ENCODE assay signal across 8 cellular contexts in the genomic region with DNA sequence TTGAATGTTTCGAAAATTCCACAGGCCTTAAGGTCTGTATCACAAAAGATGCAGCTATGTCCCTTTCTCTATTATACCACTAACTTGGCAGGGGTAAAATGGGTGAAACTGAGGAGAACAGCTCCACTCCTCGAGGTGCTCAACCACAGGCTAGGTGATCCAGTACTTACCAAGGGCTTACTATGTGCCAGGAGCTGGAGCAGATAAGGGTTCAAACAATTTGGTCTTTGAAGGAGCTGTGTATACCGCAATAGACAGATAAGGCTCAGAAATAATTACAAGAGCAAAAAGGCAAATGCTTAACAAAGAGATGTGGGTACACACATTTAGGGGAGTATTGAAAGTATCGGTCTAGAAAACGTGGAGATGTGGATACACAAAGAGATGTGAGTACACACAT. TPM values are rescaled to one million over a fixed set of nuclear protein-coding genes. Genes with fewer than 3 reads are reported as not detected.
DNase-seq lines count a peak whose midpoint lies in the region; ATAC-seq and TF ChIP-seq lines count a peak whose summit lies in the region.

No MANE protein-coding gene starts in this region.

- no peak for TF ChIP-seq CTCF in AG04449 (IDR thresholded peaks at IDR 0.05; ENCODE audit: insufficient read depth, low read length, missing control alignments)
- TF ChIP-seq CTCF in brain (conservative IDR thresholded peaks at IDR 0.05): no peak
- no peak for TF ChIP-seq CTCF in tibial nerve (IDR thresholded peaks at IDR 0.05)

- H3K27ac ChIP-seq in HUES48 (ENCODE audit: low read depth, low read length) (no peak overlapping the region), muscle layer of colon (ENCODE audit: low read depth, low read length) (no peak overlapping the region), tibial nerve (peak overlapping the region in 2 of 4 donors; percentile 90 to 96)

- H3K36me3 ChIP-seq in HUES48 (ENCODE audit: control insufficient read depth, insufficient read depth, low read length): peaks cover 47% of the 10 kb centered on the region
- H3K36me3 ChIP-seq in muscle layer of colon (ENCODE audit: insufficient read depth, low read length): no peaks in the 10 kb centered on the region
- peaks cover 0 to 27% (median 0%) of the 10 kb centered on the region in 3 donors for H3K36me3 ChIP-seq in tibial nerve

- H3K36me3 Mint-ChIP-seq in brain: peaks cover 31% of the 10 kb centered on the region

- H3K4me1 ChIP-seq in HUES48 (ENCODE audit: control insufficient read depth, insufficient read depth, low read length) (peaks cover 22% of the 10 kb centered on the region), muscle layer of colon (ENCODE audit: insufficient read depth, low read length) (peaks cover 13% of the 10 kb centered on the region), tibial nerve (peaks cover 0 to 28% (median 6%) of the 10 kb centered on the region in 4 donors)

- TF ChIP-seq POLR2A in tibial nerve (IDR thresholded peaks at IDR 0.05): no peak

- H3K9me3 Mint-ChIP-seq in brain: no peaks in the 10 kb centered on the region

- H3K27me3 Mint-ChIP-seq in brain: no peaks in the 10 kb centered on the region

- POLR2A ChIA-PET in AG04449 (lab: Yijun Ruan, JAX): interaction anchor here (0.7 to 1.7 kb wide), 2 partner anchors 16 to 29 kb away, joined by 3 to 7 read pairs; no protein-coding TSS in a partner anchor

- H3K9ac ChIP-seq in HUES48 (ENCODE audit: low read depth, low read length) (peak overlapping the region; percentile 74; the same call in 1 of the 2 replicates), muscle layer of colon (ENCODE audit: low read length) (peak overlapping the region; percentile 30)

- TF ChIP-seq EP300 in tibial nerve (IDR thresholded peaks at IDR 0.05): no peak

- H3K27me3 ChIP-seq in HUES48 (ENCODE audit: control insufficient read depth, insufficient read depth, low read length) (no peaks in the 10 kb centered on the region), muscle layer of colon (ENCODE audit: control insufficient read depth in 1 of 2, insufficient read depth in 2 of 2, low read length in 2 of 2) (no peaks in the 10 kb centered on the region), tibial nerve (no peaks in the 10 kb centered on the region)

- 53 to 57% methylated on average over 5 of the region's 5 CpGs for WGBS in tibial nerve, 2 donors

- H3K9me3 ChIP-seq in HUES48 (ENCODE audit: control insufficient read depth, insufficient read depth, low read length) (no peaks in the 10 kb centered on the region), muscle layer of colon (ENCODE audit: low read length) (no peaks in the 10 kb centered on the region), tibial nerve (no peaks in the 10 kb centered on the region)

- CTCF ChIA-PET in AG04449 (lab: Yijun Ruan, JAX): interaction anchor here (0.9 to 1.7 kb wide), 5 partner anchors 9 to 140 kb away, joined by 3 to 5 read pairs (median 4); no protein-coding TSS in a partner anchor

- H3K4me3 ChIP-seq in AG04449 (ENCODE audit: low read depth, low read length) (peak overlapping the region; percentile 80), HUES48 (ENCODE audit: low read depth, low read length) (peak overlapping the region; percentile 88), muscle layer of colon (ENCODE audit: low read depth in 1 of 2, low read length in 2 of 2) (peak overlapping the region in 1 of 2 donors; percentile 57), tibial nerve (peak overlapping the region in 2 of 4 donors; percentile 91 to 93)

- no peak for ATAC-seq in HG02885 (IDR thresholded peaks at IDR 0.05; ENCODE audit: poor library complexity, unreplicated experiment)

- peak overlapping the region; percentile 84 to 92 (median 84) for H3K4me3 Mint-ChIP-seq in brain

- H3K4me1 Mint-ChIP-seq in brain: peaks cover 51% of the 10 kb centered on the region

- peak overlapping the region; percentile 19 to 90 (median 79) for H3K27ac Mint-ChIP-seq in brain

- no peak for DNase-seq in AG04449 (ENCODE audit: low read depth, low spot score)
- no peak for DNase-seq in NCI-H1694 (lab: John Stamatoyannopoulos, UW)
- no peak for DNase-seq in NCI-H774 (lab: John Stamatoyannopoulos, UW)
- DNase-seq in tibial nerve (ENCODE audit: low spot score in 2 of 2): no peak

RNA-seq across cellular contexts. Expression of a gene that starts 1.5 kb away (rescaled TPM):
- 80.2 TPM for polyA plus RNA-seq in brain (ENCODE audit: insufficient read depth, low read depth, low replicate concordance)
- total RNA-seq in tibial nerve: 100 to 1,000 TPM; 105 to 166 (median 141) TPM
